In genomic region chr11:130002352-130002845, GRCh38 we compare ENCODE assay signal across 1 cellular context.
A peak's percentile ranks its signal among the peaks of the same experiment; 100 is the strongest.
TF ChIP-seq lines count a peak whose summit lies in the region.

PRDM10 (minus strand) TSS chr11:130002835; CDS start chr11:129960964, 41,871 bp downstream.

TF ChIP-seq in K562, 482 proteins besides CTCF, POLR2A, EP300 and RAD21 (continued from another document):
- TF ChIP-seq RREB1 (CRISPR knock-in tag; IDR thresholded peaks at IDR 0.05) (no peak), HDAC1 (IDR thresholded peaks at IDR 0.05) (no peak), ETV6 (IDR thresholded peaks at IDR 0.05; ENCODE audit: borderline replicate concordance in 1 of 2, low read depth in 2 of 2, low read length in 1 of 2) (no peak), ETV6 (CRISPR knock-in tag; IDR thresholded peaks at IDR 0.05; ENCODE audit: borderline replicate concordance) (no peak), PHF20 (IDR thresholded peaks at IDR 0.05; ENCODE audit: partially characterized antibody) (no peak), BRD9 (IDR thresholded peaks at IDR 0.05; ENCODE audit: low read depth, partially characterized antibody) (no peak), POLR3A (IDR thresholded peaks at IDR 0.05; ENCODE audit: borderline replicate concordance, extremely low read depth, insufficient read depth, insufficient read length) (no peak), EP400 (IDR thresholded peaks at IDR 0.05) (peak; percentile 77), CTBP1 (IDR thresholded peaks at IDR 0.05; ENCODE audit: borderline replicate concordance) (no peak; the same call in 1 of the 2 replicates), ZBTB33 (CRISPR knock-in tag; IDR thresholded peaks at IDR 0.05) (no peak), PYGO2 (tag; IDR thresholded peaks at IDR 0.05) (no peak), ZNF23 (CRISPR knock-in tag; IDR thresholded peaks at IDR 0.05) (no peak), NCOA6 (IDR thresholded peaks at IDR 0.05) (no peak), RBBP5 (IDR thresholded peaks at IDR 0.05; ENCODE audit: borderline replicate concordance, insufficient read depth, low read length, poor library complexity, severe bottlenecking) (no peak), SOX6 (IDR thresholded peaks at IDR 0.05) (no peak; the same call in 1 of the 2 replicates), FOXP4 (CRISPR knock-in tag; IDR thresholded peaks at IDR 0.05; ENCODE audit: borderline replicate concordance) (no peak), HNRNPL (IDR thresholded peaks at IDR 0.05; ENCODE audit: low read depth, low read length) (no peak), U2AF2 (optimal IDR thresholded peaks at IDR 0.05; ENCODE audit: low read depth, low read length) (no peak), ZNF436 (CRISPR knock-in tag; IDR thresholded peaks at IDR 0.05) (no peak), NRF1 (conservative IDR thresholded peaks at IDR 0.05 in 1 of 2, IDR thresholded peaks at IDR 0.05 in 1 of 2) (no peak), ZNF124 (CRISPR knock-in tag; IDR thresholded peaks at IDR 0.05) (no peak), RBM14 (IDR thresholded peaks at IDR 0.05; ENCODE audit: borderline replicate concordance, insufficient read depth, low read depth, low read length) (no peak), HINFP (tag; conservative IDR thresholded peaks at IDR 0.05; ENCODE audit: low read depth) (no peak), JUND (IDR thresholded peaks at IDR 0.05; ENCODE audit: borderline replicate concordance, low read depth, low read length) (peak; percentile 92), JUND (tag; IDR thresholded peaks at IDR 0.05; ENCODE audit: borderline replicate concordance, low read depth, low read length) (no peak; the same call in 2 of the 3 replicates), CBFA2T2 (conservative IDR thresholded peaks at IDR 0.05) (no peak; the same call in 1 of the 2 replicates)
- TF ChIP-seq, protein P1, sequence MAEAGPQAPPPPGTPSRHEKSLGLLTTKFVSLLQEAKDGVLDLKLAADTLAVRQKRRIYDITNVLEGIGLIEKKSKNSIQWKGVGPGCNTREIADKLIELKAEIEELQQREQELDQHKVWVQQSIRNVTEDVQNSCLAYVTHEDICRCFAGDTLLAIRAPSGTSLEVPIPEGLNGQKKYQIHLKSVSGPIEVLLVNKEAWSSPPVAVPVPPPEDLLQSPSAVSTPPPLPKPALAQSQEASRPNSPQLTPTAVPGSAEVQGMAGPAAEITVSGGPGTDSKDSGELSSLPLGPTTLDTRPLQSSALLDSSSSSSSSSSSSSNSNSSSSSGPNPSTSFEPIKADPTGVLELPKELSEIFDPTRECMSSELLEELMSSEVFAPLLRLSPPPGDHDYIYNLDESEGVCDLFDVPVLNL (CRISPR knock-in tag; IDR thresholded peaks at IDR 0.05; ENCODE audit: low read depth), result no peak
- TF ChIP-seq, protein P2, sequence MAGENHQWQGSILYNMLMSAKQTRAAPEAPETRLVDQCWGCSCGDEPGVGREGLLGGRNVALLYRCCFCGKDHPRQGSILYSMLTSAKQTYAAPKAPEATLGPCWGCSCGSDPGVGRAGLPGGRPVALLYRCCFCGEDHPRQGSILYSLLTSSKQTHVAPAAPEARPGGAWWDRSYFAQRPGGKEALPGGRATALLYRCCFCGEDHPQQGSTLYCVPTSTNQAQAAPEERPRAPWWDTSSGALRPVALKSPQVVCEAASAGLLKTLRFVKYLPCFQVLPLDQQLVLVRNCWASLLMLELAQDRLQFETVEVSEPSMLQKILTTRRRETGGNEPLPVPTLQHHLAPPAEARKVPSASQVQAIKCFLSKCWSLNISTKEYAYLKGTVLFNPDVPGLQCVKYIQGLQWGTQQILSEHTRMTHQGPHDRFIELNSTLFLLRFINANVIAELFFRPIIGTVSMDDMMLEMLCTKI (IDR thresholded peaks at IDR 0.05; ENCODE audit: partially characterized antibody), result no peak
- TF ChIP-seq, protein P3, sequence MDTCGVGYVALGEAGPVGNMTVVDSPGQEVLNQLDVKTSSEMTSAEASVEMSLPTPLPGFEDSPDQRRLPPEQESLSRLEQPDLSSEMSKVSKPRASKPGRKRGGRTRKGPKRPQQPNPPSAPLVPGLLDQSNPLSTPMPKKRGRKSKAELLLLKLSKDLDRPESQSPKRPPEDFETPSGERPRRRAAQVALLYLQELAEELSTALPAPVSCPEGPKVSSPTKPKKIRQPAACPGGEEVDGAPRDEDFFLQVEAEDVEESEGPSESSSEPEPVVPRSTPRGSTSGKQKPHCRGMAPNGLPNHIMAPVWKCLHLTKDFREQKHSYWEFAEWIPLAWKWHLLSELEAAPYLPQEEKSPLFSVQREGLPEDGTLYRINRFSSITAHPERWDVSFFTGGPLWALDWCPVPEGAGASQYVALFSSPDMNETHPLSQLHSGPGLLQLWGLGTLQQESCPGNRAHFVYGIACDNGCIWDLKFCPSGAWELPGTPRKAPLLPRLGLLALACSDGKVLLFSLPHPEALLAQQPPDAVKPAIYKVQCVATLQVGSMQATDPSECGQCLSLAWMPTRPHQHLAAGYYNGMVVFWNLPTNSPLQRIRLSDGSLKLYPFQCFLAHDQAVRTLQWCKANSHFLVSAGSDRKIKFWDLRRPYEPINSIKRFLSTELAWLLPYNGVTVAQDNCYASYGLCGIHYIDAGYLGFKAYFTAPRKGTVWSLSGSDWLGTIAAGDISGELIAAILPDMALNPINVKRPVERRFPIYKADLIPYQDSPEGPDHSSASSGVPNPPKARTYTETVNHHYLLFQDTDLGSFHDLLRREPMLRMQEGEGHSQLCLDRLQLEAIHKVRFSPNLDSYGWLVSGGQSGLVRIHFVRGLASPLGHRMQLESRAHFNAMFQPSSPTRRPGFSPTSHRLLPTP (IDR thresholded peaks at IDR 0.05; ENCODE audit: borderline replicate concordance, extremely low read depth, insufficient read length), result no peak
- TF ChIP-seq, protein P4, sequence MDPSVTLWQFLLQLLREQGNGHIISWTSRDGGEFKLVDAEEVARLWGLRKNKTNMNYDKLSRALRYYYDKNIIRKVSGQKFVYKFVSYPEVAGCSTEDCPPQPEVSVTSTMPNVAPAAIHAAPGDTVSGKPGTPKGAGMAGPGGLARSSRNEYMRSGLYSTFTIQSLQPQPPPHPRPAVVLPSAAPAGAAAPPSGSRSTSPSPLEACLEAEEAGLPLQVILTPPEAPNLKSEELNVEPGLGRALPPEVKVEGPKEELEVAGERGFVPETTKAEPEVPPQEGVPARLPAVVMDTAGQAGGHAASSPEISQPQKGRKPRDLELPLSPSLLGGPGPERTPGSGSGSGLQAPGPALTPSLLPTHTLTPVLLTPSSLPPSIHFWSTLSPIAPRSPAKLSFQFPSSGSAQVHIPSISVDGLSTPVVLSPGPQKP (CRISPR knock-in tag; IDR thresholded peaks at IDR 0.05), result no peak
